ENCODE assay signal across 1 cellular context in genomic region chr7:44796034-44796503, GRCh38.
TF ChIP-seq lines count a peak whose summit lies in the region.

No MANE protein-coding gene starts in this region.

TF ChIP-seq in K562, 482 proteins besides CTCF, POLR2A, EP300 and RAD21 (continues in another document):
- peak; percentile 31; the same call in 1 of the 2 replicates for TF ChIP-seq NBN (IDR thresholded peaks at IDR 0.05; ENCODE audit: low read depth)
- peak; percentile 63; the same call in 1 of the 2 replicates for TF ChIP-seq DMBX1 (CRISPR knock-in tag; IDR thresholded peaks at IDR 0.05; ENCODE audit: borderline replicate concordance)
- TF ChIP-seq ZBTB1 (CRISPR knock-in tag; IDR thresholded peaks at IDR 0.05; ENCODE audit: borderline replicate concordance, low read depth), result peak; percentile 100; the same call in 1 of the 2 replicates
- 0 out of 2 replicates have a peak, but pooled peaks have one; percentile 43 for TF ChIP-seq FOXP4 (CRISPR knock-in tag; IDR thresholded peaks at IDR 0.05; ENCODE audit: borderline replicate concordance)
- TF ChIP-seq TEAD2 (tag; IDR thresholded peaks at IDR 0.05), result no peak
- TF ChIP-seq EP400 (IDR thresholded peaks at IDR 0.05), result peak; percentile 79
- TF ChIP-seq ZNF121 (CRISPR knock-in tag; conservative IDR thresholded peaks at IDR 0.05), result peak; percentile 62
- TF ChIP-seq TARDBP (IDR thresholded peaks at IDR 0.05), result peak; percentile 64; the same call in 1 of the 2 replicates
- no peak for TF ChIP-seq XRCC3 (IDR thresholded peaks at IDR 0.05)
- TF ChIP-seq ZNF354B (CRISPR knock-in tag; IDR thresholded peaks at IDR 0.05), result no peak
- peak; percentile 94; the same call in 1 of the 2 replicates for TF ChIP-seq CBX1 (IDR thresholded peaks at IDR 0.05; ENCODE audit: low read depth)
- TF ChIP-seq ZNF766 (CRISPR knock-in tag; conservative IDR thresholded peaks at IDR 0.05), result 0 out of 2 replicates have a peak, but pooled peaks have one; percentile 28
- peak; percentile 61; the same call in 1 of the 2 replicates for TF ChIP-seq TEAD4 (IDR thresholded peaks at IDR 0.05; ENCODE audit: low read length)
- TF ChIP-seq TEAD4 (CRISPR knock-in tag; IDR thresholded peaks at IDR 0.05; ENCODE audit: borderline replicate concordance), result no peak
- peak; percentile 98 to 99 for TF ChIP-seq E2F6 (IDR thresholded peaks at IDR 0.05; ENCODE audit: borderline replicate concordance in 1 of 2, extremely low read depth in 1 of 2, insufficient read depth in 1 of 2, insufficient read length in 1 of 2, low read depth in 1 of 2, low read length in 1 of 2, poor library complexity in 1 of 2, severe bottlenecking in 1 of 2)
- no peak for TF ChIP-seq NCOA6 (IDR thresholded peaks at IDR 0.05)
- no peak for TF ChIP-seq TFE3 (CRISPR knock-in tag; IDR thresholded peaks at IDR 0.05)
- 0 out of 2 replicates have a peak, but pooled peaks have one; percentile 73 for TF ChIP-seq ZNF76 (CRISPR knock-in tag; IDR thresholded peaks at IDR 0.05; ENCODE audit: borderline replicate concordance)
- no peak for TF ChIP-seq SMC3 (conservative IDR thresholded peaks at IDR 0.05; ENCODE audit: insufficient read depth, low read depth, low read length)
- no peak for TF ChIP-seq FOXP1 (CRISPR knock-in tag; IDR thresholded peaks at IDR 0.05)
- peak; percentile 59; the same call in 1 of the 2 replicates for TF ChIP-seq CTBP1 (IDR thresholded peaks at IDR 0.05; ENCODE audit: borderline replicate concordance)
- TF ChIP-seq ETV1 (tag; conservative IDR thresholded peaks at IDR 0.05; ENCODE audit: low read depth), result peak; percentile 66
- 0 out of 2 replicates have a peak, but pooled peaks have one; percentile 13 for TF ChIP-seq TRIM28 (IDR thresholded peaks at IDR 0.05)
- TF ChIP-seq BCOR (IDR thresholded peaks at IDR 0.05), result peak; percentile 98
- TF ChIP-seq TAF7 (tag; IDR thresholded peaks at IDR 0.05), result peak; percentile 20; the same call in 1 of the 2 replicates
- no peak for TF ChIP-seq ZNF253 (CRISPR knock-in tag; conservative IDR thresholded peaks at IDR 0.05)
- TF ChIP-seq THRB (CRISPR knock-in tag; conservative IDR thresholded peaks at IDR 0.05), result peak; percentile 63; the same call in 1 of the 2 replicates
- TF ChIP-seq HBP1 (CRISPR knock-in tag; IDR thresholded peaks at IDR 0.05), result no peak
- TF ChIP-seq NR3C1 (CRISPR knock-in tag; IDR thresholded peaks at IDR 0.05), result peak; percentile 19; the same call in 1 of the 2 replicates
- peak; percentile 100 for TF ChIP-seq ESRRA (IDR thresholded peaks at IDR 0.05; ENCODE audit: borderline replicate concordance, low read depth)
- no peak for TF ChIP-seq ATF2 (CRISPR knock-in tag; IDR thresholded peaks at IDR 0.05)
- no peak for TF ChIP-seq GTF3C2 (IDR thresholded peaks at IDR 0.05; ENCODE audit: borderline replicate concordance, extremely low read depth, insufficient read length)
- TF ChIP-seq PTBP1 (IDR thresholded peaks at IDR 0.05; ENCODE audit: low read depth, low read length), result peak; percentile 77
- peak; percentile 26; the same call in 1 of the 2 replicates for TF ChIP-seq ZNF197 (CRISPR knock-in tag; IDR thresholded peaks at IDR 0.05; ENCODE audit: low read depth)
- 0 out of 2 replicates have a peak, but pooled peaks have one; percentile 16 for TF ChIP-seq DPF2 (IDR thresholded peaks at IDR 0.05)
- TF ChIP-seq ZBTB40 (IDR thresholded peaks at IDR 0.05), result peak; percentile 40
- TF ChIP-seq ZBTB40 (CRISPR knock-in tag; IDR thresholded peaks at IDR 0.05), result no peak
